Comparison of ENCODE assay signal across 1 cellular context in the genomic region with DNA sequence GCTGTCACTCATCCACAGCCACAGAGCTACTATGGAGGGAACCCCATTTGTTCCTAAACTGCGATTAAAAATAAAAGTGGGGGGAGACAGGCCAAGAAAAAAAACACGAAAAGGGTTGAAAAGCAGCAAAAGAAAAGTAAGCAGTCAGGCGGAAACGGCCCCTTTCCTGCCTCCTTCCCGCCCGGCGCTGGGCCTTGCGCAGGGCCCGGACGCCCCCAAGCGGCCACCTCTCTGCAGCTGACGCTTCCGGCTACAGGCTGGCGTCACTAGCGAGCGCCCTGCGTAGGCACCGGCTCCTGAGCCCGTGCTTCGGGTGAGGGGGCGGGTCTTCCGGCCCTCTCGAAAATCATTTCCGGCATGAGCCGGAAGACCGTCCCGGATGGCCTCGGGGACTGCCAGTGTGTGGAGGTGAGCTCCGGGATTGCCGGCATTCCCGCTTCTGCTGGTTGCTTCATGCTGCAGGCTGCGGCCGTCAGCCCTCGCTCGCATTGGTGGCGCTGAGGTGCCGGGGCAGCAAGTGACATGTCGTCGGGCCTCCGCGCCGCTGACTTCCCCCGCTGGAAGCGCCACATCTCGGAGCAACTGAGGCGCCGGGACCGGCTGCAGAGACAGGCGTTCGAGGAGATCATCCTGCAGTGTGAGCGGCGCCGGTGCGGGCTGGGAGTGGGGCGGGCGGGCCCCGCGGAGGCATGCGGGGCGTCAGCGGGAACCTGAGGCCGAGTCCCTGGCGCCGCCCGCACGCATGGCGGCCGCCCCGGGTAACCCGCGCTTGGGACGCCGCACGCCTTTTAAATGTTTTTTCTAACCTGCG.
TF ChIP-seq lines count a peak whose summit lies in the region.

TSS of gene ATG16L1 (plus strand) at position 368 of the 811 bp plus-strand sequence. CDS start at position 523, 155 bp downstream.

TF ChIP-seq in HepG2, 621 proteins besides CTCF, POLR2A, EP300 and RAD21 (continued from another document and continues in another):
- TF ChIP-seq ZNF142 (CRISPR knock-in tag; IDR thresholded peaks at IDR 0.05) (peak; percentile 98), ZNF556 (CRISPR knock-in tag; IDR thresholded peaks at IDR 0.05; ENCODE audit: borderline replicate concordance) (peak; percentile 96), ZBTB10 (CRISPR knock-in tag; IDR thresholded peaks at IDR 0.05; ENCODE audit: borderline replicate concordance) (no peak; the same call in 1 of the 2 replicates), NCOA2 (CRISPR knock-in tag; IDR thresholded peaks at IDR 0.05) (peak; percentile 55), GRHL1 (CRISPR knock-in tag; conservative IDR thresholded peaks at IDR 0.05) (no peak), LCORL (IDR thresholded peaks at IDR 0.05) (no peak), LCORL (CRISPR knock-in tag; IDR thresholded peaks at IDR 0.05) (peak; percentile 90), ZNF7 (CRISPR knock-in tag; IDR thresholded peaks at IDR 0.05) (no peak), ADNP (CRISPR knock-in tag; IDR thresholded peaks at IDR 0.05) (peak; percentile 99; the same call in 1 of the 2 replicates), ZNF276 (CRISPR knock-in tag; IDR thresholded peaks at IDR 0.05; ENCODE audit: low read depth) (peak; percentile 94), ZNF468 (CRISPR knock-in tag; IDR thresholded peaks at IDR 0.05) (no peak), SIX1 (CRISPR knock-in tag; IDR thresholded peaks at IDR 0.05; ENCODE audit: borderline replicate concordance) (peak; percentile 62), SYNCRIP (IDR thresholded peaks at IDR 0.05; ENCODE audit: insufficient read depth, low read depth, low read length) (no peak), TRIM22 (IDR thresholded peaks at IDR 0.05) (no peak), ZNF567 (CRISPR knock-in tag; IDR thresholded peaks at IDR 0.05; ENCODE audit: borderline replicate concordance) (peak; percentile 87; the same call in 1 of the 2 replicates), ZNF713 (CRISPR knock-in tag; IDR thresholded peaks at IDR 0.05) (no peak), GABPA (IDR thresholded peaks at IDR 0.05; ENCODE audit: low read depth, low read length) (peak; percentile 94), GABPA (CRISPR knock-in tag; IDR thresholded peaks at IDR 0.05; ENCODE audit: low read depth) (peak; percentile 98), RBM22 (optimal IDR thresholded peaks at IDR 0.05; ENCODE audit: low read length) (no peak), TBX3 (IDR thresholded peaks at IDR 0.05; ENCODE audit: borderline replicate concordance) (no peak), IKZF5 (CRISPR knock-in tag; IDR thresholded peaks at IDR 0.05) (peak; percentile 99), DNMT3B (CRISPR knock-in tag; conservative IDR thresholded peaks at IDR 0.05) (no peak), ZBTB1 (CRISPR knock-in tag; IDR thresholded peaks at IDR 0.05; ENCODE audit: borderline replicate concordance) (no peak; the same call in 1 of the 2 replicates), TMF1 (CRISPR knock-in tag; IDR thresholded peaks at IDR 0.05; ENCODE audit: low read depth) (peak; percentile 77)
- TF ChIP-seq, protein P1, sequence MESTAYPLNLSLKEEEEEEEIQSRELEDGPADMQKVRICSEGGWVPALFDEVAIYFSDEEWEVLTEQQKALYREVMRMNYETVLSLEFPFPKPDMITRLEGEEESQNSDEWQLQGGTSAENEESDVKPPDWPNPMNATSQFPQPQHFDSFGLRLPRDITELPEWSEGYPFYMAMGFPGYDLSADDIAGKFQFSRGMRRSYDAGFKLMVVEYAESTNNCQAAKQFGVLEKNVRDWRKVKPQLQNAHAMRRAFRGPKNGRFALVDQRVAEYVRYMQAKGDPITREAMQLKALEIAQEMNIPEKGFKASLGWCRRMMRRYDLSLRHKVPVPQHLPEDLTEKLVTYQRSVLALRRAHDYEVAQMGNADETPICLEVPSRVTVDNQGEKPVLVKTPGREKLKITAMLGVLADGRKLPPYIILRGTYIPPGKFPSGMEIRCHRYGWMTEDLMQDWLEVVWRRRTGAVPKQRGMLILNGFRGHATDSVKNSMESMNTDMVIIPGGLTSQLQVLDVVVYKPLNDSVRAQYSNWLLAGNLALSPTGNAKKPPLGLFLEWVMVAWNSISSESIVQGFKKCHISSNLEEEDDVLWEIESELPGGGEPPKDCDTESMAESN (CRISPR knock-in tag; conservative IDR thresholded peaks at IDR 0.05) = peak; percentile 95
- TF ChIP-seq, protein P2, sequence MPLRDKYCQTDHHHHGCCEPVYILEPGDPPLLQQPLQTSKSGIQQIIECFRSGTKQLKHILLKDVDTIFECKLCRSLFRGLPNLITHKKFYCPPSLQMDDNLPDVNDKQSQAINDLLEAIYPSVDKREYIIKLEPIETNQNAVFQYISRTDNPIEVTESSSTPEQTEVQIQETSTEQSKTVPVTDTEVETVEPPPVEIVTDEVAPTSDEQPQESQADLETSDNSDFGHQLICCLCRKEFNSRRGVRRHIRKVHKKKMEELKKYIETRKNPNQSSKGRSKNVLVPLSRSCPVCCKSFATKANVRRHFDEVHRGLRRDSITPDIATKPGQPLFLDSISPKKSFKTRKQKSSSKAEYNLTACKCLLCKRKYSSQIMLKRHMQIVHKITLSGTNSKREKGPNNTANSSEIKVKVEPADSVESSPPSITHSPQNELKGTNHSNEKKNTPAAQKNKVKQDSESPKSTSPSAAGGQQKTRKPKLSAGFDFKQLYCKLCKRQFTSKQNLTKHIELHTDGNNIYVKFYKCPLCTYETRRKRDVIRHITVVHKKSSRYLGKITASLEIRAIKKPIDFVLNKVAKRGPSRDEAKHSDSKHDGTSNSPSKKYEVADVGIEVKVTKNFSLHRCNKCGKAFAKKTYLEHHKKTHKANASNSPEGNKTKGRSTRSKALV (CRISPR knock-in tag; IDR thresholded peaks at IDR 0.05) = peak; percentile 63; the same call in 1 of the 2 replicates
- TF ChIP-seq, protein P3, sequence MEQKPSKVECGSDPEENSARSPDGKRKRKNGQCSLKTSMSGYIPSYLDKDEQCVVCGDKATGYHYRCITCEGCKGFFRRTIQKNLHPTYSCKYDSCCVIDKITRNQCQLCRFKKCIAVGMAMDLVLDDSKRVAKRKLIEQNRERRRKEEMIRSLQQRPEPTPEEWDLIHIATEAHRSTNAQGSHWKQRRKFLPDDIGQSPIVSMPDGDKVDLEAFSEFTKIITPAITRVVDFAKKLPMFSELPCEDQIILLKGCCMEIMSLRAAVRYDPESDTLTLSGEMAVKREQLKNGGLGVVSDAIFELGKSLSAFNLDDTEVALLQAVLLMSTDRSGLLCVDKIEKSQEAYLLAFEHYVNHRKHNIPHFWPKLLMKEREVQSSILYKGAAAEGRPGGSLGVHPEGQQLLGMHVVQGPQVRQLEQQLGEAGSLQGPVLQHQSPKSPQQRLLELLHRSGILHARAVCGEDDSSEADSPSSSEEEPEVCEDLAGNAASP (CRISPR knock-in tag; IDR thresholded peaks at IDR 0.05; ENCODE audit: borderline replicate concordance) = peak; percentile 93
- TF ChIP-seq, protein P4, sequence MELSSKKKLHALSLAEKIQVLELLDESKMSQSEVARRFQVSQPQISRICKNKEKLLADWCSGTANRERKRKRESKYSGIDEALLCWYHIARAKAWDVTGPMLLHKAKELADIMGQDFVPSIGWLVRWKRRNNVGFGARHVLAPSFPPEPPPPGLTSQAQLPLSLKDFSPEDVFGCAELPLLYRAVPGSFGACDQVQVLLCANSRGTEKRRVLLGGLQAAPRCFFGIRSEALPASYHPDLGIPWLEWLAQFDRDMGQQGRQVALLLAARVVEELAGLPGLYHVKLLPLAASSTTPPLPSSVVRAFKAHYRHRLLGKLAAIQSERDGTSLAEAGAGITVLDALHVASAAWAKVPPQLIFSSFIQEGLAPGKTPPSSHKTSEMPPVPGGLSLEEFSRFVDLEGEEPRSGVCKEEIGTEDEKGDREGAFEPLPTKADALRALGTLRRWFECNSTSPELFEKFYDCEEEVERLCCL (CRISPR knock-in tag; IDR thresholded peaks at IDR 0.05; ENCODE audit: borderline replicate concordance) = no peak
